ENCODE assay signal across 17 cellular contexts in the genomic region with DNA sequence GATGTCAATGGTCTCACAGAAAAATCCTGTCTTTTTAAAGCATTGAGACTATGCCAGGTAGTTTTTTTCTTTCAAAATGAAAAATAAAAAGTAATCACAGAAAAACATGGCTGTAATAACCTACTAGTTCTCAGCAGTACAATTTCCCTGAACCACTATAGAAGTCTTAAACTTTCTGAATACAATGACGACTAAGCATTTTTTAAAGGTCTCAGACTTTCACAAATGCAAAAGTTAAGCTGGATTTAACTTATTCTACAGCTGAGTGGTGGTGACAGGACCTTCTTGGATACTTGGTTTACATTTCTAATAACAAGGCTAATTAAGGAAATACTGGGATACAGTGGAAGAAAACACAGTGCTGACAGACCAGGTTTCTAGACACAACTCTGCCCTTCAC.
A peak's percentile ranks its signal among the peaks of the same experiment; 100 is the strongest.
DNase-seq lines count a peak whose midpoint lies in the region; ATAC-seq and TF ChIP-seq lines count a peak whose summit lies in the region.
"Had no signal": no experiment of that assay in that cellular context is flagged by ENCODE, and none has a peak within 500 bp of the region (broad histone marks: within the 10 kb centered on the region; RNA-seq: fewer than 3 reads in every experiment).

No MANE protein-coding gene starts in this region.

- peak overlapping the region in 1 of 2 donors; percentile 73 for H3K4me3 Mint-ChIP-seq in activated T-cell treated with anti-CD3 and anti-CD28 coated beads, Interleukin-2, amount 50 U/mL, for 72 hours
- no peak overlapping the region for H3K4me3 Mint-ChIP-seq in activated T-cell treated with anti-CD3 and anti-CD28 coated beads, Interleukin-2, amount 50 U/mL, for 24 hours
- peak overlapping the region in 5 of 7 donors; percentile 7 to 91 (median 25) for H3K4me3 Mint-ChIP-seq in CD8-positive, alpha-beta memory T cell
- no peak overlapping the region for H3K4me3 Mint-ChIP-seq in activated naive CD8-positive, alpha-beta T cell treated with anti-CD3 and anti-CD28 coated beads for 36 hours
- no peak overlapping the region for H3K4me3 Mint-ChIP-seq in natural killer cell
- peak overlapping the region in 1 of 10 donors; percentile 38 for H3K4me3 Mint-ChIP-seq in naive thymus-derived CD8-positive, alpha-beta T cell
- H3K4me3 Mint-ChIP-seq: CD4-positive, CD25-positive, alpha-beta regulatory T cell had no signal

- H3K27me3 Mint-ChIP-seq in activated T-cell treated with anti-CD3 and anti-CD28 coated beads, Interleukin-2, amount 50 U/mL, for 72 hours (ENCODE audit: low read depth): no peaks in the 10 kb centered on the region
- H3K27me3 Mint-ChIP-seq in activated T-cell treated with anti-CD3 and anti-CD28 coated beads, Interleukin-2, amount 50 U/mL, for 24 hours: no peaks in the 10 kb centered on the region
- no peaks in the 10 kb centered on the region for H3K27me3 Mint-ChIP-seq in CD8-positive, alpha-beta memory T cell
- H3K27me3 Mint-ChIP-seq in activated naive CD8-positive, alpha-beta T cell treated with anti-CD3 and anti-CD28 coated beads for 36 hours: no peaks in the 10 kb centered on the region
- no peaks in the 10 kb centered on the region for H3K27me3 Mint-ChIP-seq in natural killer cell (ENCODE audit: low read depth in 2 of 2)
- H3K27me3 Mint-ChIP-seq in naive thymus-derived CD8-positive, alpha-beta T cell: no peaks in the 10 kb centered on the region
- H3K27me3 Mint-ChIP-seq: CD4-positive, CD25-positive, alpha-beta regulatory T cell; IgD-negative memory B cell had no signal

- peaks cover 7 to 29% of the 10 kb centered on the region in 2 donors for H3K36me3 Mint-ChIP-seq in activated T-cell treated with anti-CD3 and anti-CD28 coated beads, Interleukin-2, amount 50 U/mL, for 72 hours (ENCODE audit: insufficient read depth in 2 of 2)
- H3K36me3 Mint-ChIP-seq in activated T-cell treated with anti-CD3 and anti-CD28 coated beads, Interleukin-2, amount 50 U/mL, for 24 hours (ENCODE audit: low read depth): peaks cover 60% of the 10 kb centered on the region
- H3K36me3 Mint-ChIP-seq in CD8-positive, alpha-beta memory T cell: peaks cover 0 to 14% (median 9%) of the 10 kb centered on the region in 3 donors
- H3K36me3 Mint-ChIP-seq in activated naive CD8-positive, alpha-beta T cell treated with anti-CD3 and anti-CD28 coated beads for 36 hours: peaks cover 57% of the 10 kb centered on the region
- no peaks in the 10 kb centered on the region for H3K36me3 Mint-ChIP-seq in natural killer cell
- peaks cover 0 to 15% (median 3%) of the 10 kb centered on the region in 3 donors for H3K36me3 Mint-ChIP-seq in naive thymus-derived CD8-positive, alpha-beta T cell
- H3K36me3 Mint-ChIP-seq: IgD-negative memory B cell had no signal

- in situ Hi-C loops in ACHN (cut with HindIII; ENCODE audit: low pct_ligation_motif_present, low pct_unique_long_range_greater_than_20kb, low sequenced_read_pairs): no loop called here

- no peak for DNase-seq in activated T-cell treated with anti-CD3 and anti-CD28 coated beads, Interleukin-2, amount 50 U/mL, for 72 hours
- DNase-seq in activated T-cell treated with anti-CD3 and anti-CD28 coated beads, Interleukin-2, amount 50 U/mL, for 24 hours: no peak
- no peak for DNase-seq in CD8-positive, alpha-beta memory T cell
- no peak for DNase-seq in activated naive CD8-positive, alpha-beta T cell treated with anti-CD3 and anti-CD28 coated beads for 36 hours
- DNase-seq in natural killer cell: no peak
- DNase-seq in ACHN: no peak
- DNase-seq in effector memory CD4-positive, alpha-beta T cell: no peak
- no peak for DNase-seq in naive thymus-derived CD8-positive, alpha-beta T cell
- DNase-seq: AML-193; Calu3; CD4-positive, CD25-positive, alpha-beta regulatory T cell; HCEC 1CT; NCI-H1105 treated with DMSO at 0.1 percent for 48 hours; NCI-H187; NCI-H345; NCI-H69 had no signal

- intact Hi-C loops in natural killer cell (cut with micrococcal nuclease): no loop called here

- no peak overlapping the region for H3K27ac ChIP-seq in CD8-positive, alpha-beta memory T cell (ENCODE audit: low read depth, low read length)
- no peak overlapping the region for H3K27ac ChIP-seq in effector memory CD4-positive, alpha-beta T cell (ENCODE audit: insufficient read depth, low read length, poor library complexity, severe bottlenecking)

- H3K9me3 Mint-ChIP-seq in activated T-cell treated with anti-CD3 and anti-CD28 coated beads, Interleukin-2, amount 50 U/mL, for 72 hours: no peaks in the 10 kb centered on the region
- peaks cover 4% of the 10 kb centered on the region for H3K9me3 Mint-ChIP-seq in activated T-cell treated with anti-CD3 and anti-CD28 coated beads, Interleukin-2, amount 50 U/mL, for 24 hours
- H3K9me3 Mint-ChIP-seq in CD8-positive, alpha-beta memory T cell: no peaks in the 10 kb centered on the region
- H3K9me3 Mint-ChIP-seq in activated naive CD8-positive, alpha-beta T cell treated with anti-CD3 and anti-CD28 coated beads for 36 hours: peaks cover 10% of the 10 kb centered on the region
- H3K9me3 Mint-ChIP-seq in natural killer cell: no peaks in the 10 kb centered on the region
- H3K9me3 Mint-ChIP-seq in naive thymus-derived CD8-positive, alpha-beta T cell: peaks cover 0 to 3% (median 0%) of the 10 kb centered on the region in 9 donors
- H3K9me3 Mint-ChIP-seq: IgD-negative memory B cell had no signal

- POLR2A ChIA-PET in CD8-positive, alpha-beta memory T cell (lab: Charles Lee): no interaction called here
- POLR2A ChIA-PET in naive thymus-derived CD8-positive, alpha-beta T cell (lab: Charles Lee): no interaction called here

- no peaks in the 10 kb centered on the region for H3K27me3 ChIP-seq in CD8-positive, alpha-beta memory T cell (ENCODE audit: insufficient read depth, low read length, poor library complexity, severe bottlenecking)
- no peaks in the 10 kb centered on the region for H3K27me3 ChIP-seq in effector memory CD4-positive, alpha-beta T cell (replicated peaks; ENCODE audit: control insufficient read depth, insufficient read depth, low read length, poor library complexity, severe bottlenecking)

- peak overlapping the region; percentile 99 for H3K27ac Mint-ChIP-seq in activated T-cell treated with anti-CD3 and anti-CD28 coated beads, Interleukin-2, amount 50 U/mL, for 72 hours
- no peak overlapping the region for H3K27ac Mint-ChIP-seq in activated T-cell treated with anti-CD3 and anti-CD28 coated beads, Interleukin-2, amount 50 U/mL, for 24 hours
- H3K27ac Mint-ChIP-seq in CD8-positive, alpha-beta memory T cell: peak overlapping the region in 5 of 8 donors; percentile 36 to 77 (median 61)
- H3K27ac Mint-ChIP-seq in activated naive CD8-positive, alpha-beta T cell treated with anti-CD3 and anti-CD28 coated beads for 36 hours: peak overlapping the region; percentile 4
- peak overlapping the region; percentile 76 to 82 for H3K27ac Mint-ChIP-seq in natural killer cell
- peak overlapping the region in 5 of 10 donors; percentile 13 to 61 (median 36) for H3K27ac Mint-ChIP-seq in naive thymus-derived CD8-positive, alpha-beta T cell
- H3K27ac Mint-ChIP-seq: IgD-negative memory B cell had no signal

- no peaks in the 10 kb centered on the region for H3K9me3 ChIP-seq in CD8-positive, alpha-beta memory T cell (ENCODE audit: low read length)
- H3K9me3 ChIP-seq in effector memory CD4-positive, alpha-beta T cell (ENCODE audit: control insufficient read depth, low read length): no peaks in the 10 kb centered on the region

- no peak for TF ChIP-seq CTCF in natural killer cell (IDR thresholded peaks at IDR 0.05)

- CTCF ChIA-PET in CD8-positive, alpha-beta memory T cell (lab: Charles Lee): no interaction called here

- no peak overlapping the region for H3K4me3 ChIP-seq in CD8-positive, alpha-beta memory T cell (ENCODE audit: low read length)
- no peak overlapping the region for H3K4me3 ChIP-seq in effector memory CD4-positive, alpha-beta T cell (ENCODE audit: insufficient read depth, low read depth, low read length, poor library complexity, severe bottlenecking)

- peaks cover 45% of the 10 kb centered on the region for H3K4me1 ChIP-seq in CD8-positive, alpha-beta memory T cell (ENCODE audit: insufficient read depth, low read length)
- no peaks in the 10 kb centered on the region for H3K4me1 ChIP-seq in effector memory CD4-positive, alpha-beta T cell (ENCODE audit: control insufficient read depth, insufficient read depth, low read length, poor library complexity, severe bottlenecking)

- H3K4me1 Mint-ChIP-seq in activated T-cell treated with anti-CD3 and anti-CD28 coated beads, Interleukin-2, amount 50 U/mL, for 72 hours (ENCODE audit: low read depth): peaks cover 69% of the 10 kb centered on the region
- H3K4me1 Mint-ChIP-seq in activated T-cell treated with anti-CD3 and anti-CD28 coated beads, Interleukin-2, amount 50 U/mL, for 24 hours (ENCODE audit: low read depth): peaks cover 70% of the 10 kb centered on the region
- H3K4me1 Mint-ChIP-seq in CD8-positive, alpha-beta memory T cell: peaks cover 77 to 84% (median 79%) of the 10 kb centered on the region in 3 donors
- peaks cover 62% of the 10 kb centered on the region for H3K4me1 Mint-ChIP-seq in activated naive CD8-positive, alpha-beta T cell treated with anti-CD3 and anti-CD28 coated beads for 36 hours
- peaks cover 61 to 65% of the 10 kb centered on the region in 2 donors for H3K4me1 Mint-ChIP-seq in natural killer cell
- H3K4me1 Mint-ChIP-seq in naive thymus-derived CD8-positive, alpha-beta T cell: peaks cover 31 to 76% (median 63%) of the 10 kb centered on the region in 4 donors

- H3K36me3 ChIP-seq in CD8-positive, alpha-beta memory T cell (ENCODE audit: insufficient read depth, low read length): no peaks in the 10 kb centered on the region
- no peaks in the 10 kb centered on the region for H3K36me3 ChIP-seq in effector memory CD4-positive, alpha-beta T cell (ENCODE audit: control insufficient read depth, insufficient read depth, low read length)

- no peak for ATAC-seq in activated T-cell treated with anti-CD3 and anti-CD28 coated beads, Interleukin-2, amount 50 U/mL, for 72 hours (replicated peaks in 1 of 2)
- ATAC-seq in natural killer cell: no peak
- no peak for ATAC-seq in naive thymus-derived CD8-positive, alpha-beta T cell

Comparison
In these comparisons a context has a peak if more than half of its experiments do, and no peak if none do; other contexts are left out.
1. H3K4me3 Mint-ChIP-seq: peak in CD8-positive, alpha-beta memory T cell (5 of 7); none in activated T-cell treated with anti-CD3 and anti-CD28 coated beads, Interleukin-2, amount 50 U/mL, for 24 hours (single experiment), activated naive CD8-positive, alpha-beta T cell treated with anti-CD3 and anti-CD28 coated beads for 36 hours (single experiment) and natural killer cell (single experiment).